Comparison of ENCODE assay signal across 8 cellular contexts in genomic region chr6:83215131-83216047, GRCh38. TPM values are rescaled to one million over a fixed set of nuclear protein-coding genes. Genes with fewer than 3 reads are reported as not detected.
DNase-seq lines count a peak whose midpoint lies in the region; ATAC-seq and TF ChIP-seq lines count a peak whose summit lies in the region.

No MANE protein-coding gene starts in this region.

- no peak overlapping the region for H2BK120ac ChIP-seq in mesenchymal stem cell (ENCODE audit: low read depth, low read length)

- no peaks in the 10 kb centered on the region for H3K79me1 ChIP-seq in mesenchymal stem cell (replicated peaks; ENCODE audit: low read length, poor library complexity, severe bottlenecking)

- H2BK12ac ChIP-seq in mesenchymal stem cell (ENCODE audit: low read length in 2 of 2), result no peak overlapping the region

- H4K91ac ChIP-seq in mesenchymal stem cell (ENCODE audit: low read length), result no peak overlapping the region

- peak; percentile 100 for ATAC-seq in GM19395 (IDR thresholded peaks at IDR 0.05; ENCODE audit: unreplicated experiment)
- peak; percentile 99 for ATAC-seq in HG03432 (IDR thresholded peaks at IDR 0.05; ENCODE audit: unreplicated experiment)

- BruUV-seq in Calu3 (replicated peaks; lab: Mats Ljungman, UMichigan), result no TSS peak

- no peak overlapping the region for H2BK15ac ChIP-seq in mesenchymal stem cell (ENCODE audit: low read depth, poor library complexity, severe bottlenecking)

- peak; percentile 65 for TF ChIP-seq CTCF in Calu3 (IDR thresholded peaks at IDR 0.05; ENCODE audit: unreplicated experiment)

- H3K27me3 Mint-ChIP-seq in Calu3 (ENCODE audit: unreplicated experiment), result no peaks in the 10 kb centered on the region
- H3K27me3 Mint-ChIP-seq in activated CD4-positive, alpha-beta T cell treated with anti-CD3 and anti-CD28 coated beads, Interleukin-2, amount 10 ng/mL, durations not matched to agents 24 days and 14 days, result peaks cover 20% of the 10 kb centered on the region

- H3K14ac ChIP-seq in mesenchymal stem cell (ENCODE audit: low read length in 2 of 2), result no peak overlapping the region

- H3K4me3 Mint-ChIP-seq in Calu3 (ENCODE audit: low read depth, unreplicated experiment), result no peak overlapping the region
- H3K4me3 Mint-ChIP-seq in activated CD4-positive, alpha-beta T cell treated with anti-CD3 and anti-CD28 coated beads, Interleukin-2, amount 10 ng/mL, durations not matched to agents 24 days and 14 days, result no peak overlapping the region

- H3K36me3 Mint-ChIP-seq in Calu3 (ENCODE audit: insufficient read depth, unreplicated experiment), result no peaks in the 10 kb centered on the region
- H3K36me3 Mint-ChIP-seq in activated CD4-positive, alpha-beta T cell treated with anti-CD3 and anti-CD28 coated beads, Interleukin-2, amount 10 ng/mL, durations not matched to agents 24 days and 14 days (ENCODE audit: low read depth), result no peaks in the 10 kb centered on the region

- no peaks in the 10 kb centered on the region for H3K9me3 Mint-ChIP-seq in Calu3 (ENCODE audit: low read depth, unreplicated experiment)
- H3K9me3 Mint-ChIP-seq in activated CD4-positive, alpha-beta T cell treated with anti-CD3 and anti-CD28 coated beads, Interleukin-2, amount 10 ng/mL, durations not matched to agents 24 days and 14 days, result no peaks in the 10 kb centered on the region

- H4K8ac ChIP-seq in mesenchymal stem cell (ENCODE audit: low read length), result no peak overlapping the region

- no peak overlapping the region for H3K18ac ChIP-seq in mesenchymal stem cell (ENCODE audit: low read depth in 1 of 2, low read length in 2 of 2)

- H3K4me2 ChIP-seq in mesenchymal stem cell (ENCODE audit: low read length, poor library complexity, severe bottlenecking), result no peak overlapping the region

- no peaks in the 10 kb centered on the region for H3K4me1 Mint-ChIP-seq in Calu3 (ENCODE audit: low read depth, unreplicated experiment)
- H3K4me1 Mint-ChIP-seq in activated CD4-positive, alpha-beta T cell treated with anti-CD3 and anti-CD28 coated beads, Interleukin-2, amount 10 ng/mL, durations not matched to agents 24 days and 14 days, result peaks cover 3% of the 10 kb centered on the region

- no peak overlapping the region for H2AFZ ChIP-seq in mesenchymal stem cell (ENCODE audit: low read depth, low read length)

- H3K9me3 ChIP-seq in mesenchymal stem cell (ENCODE audit: control insufficient read depth, low read length), result no peaks in the 10 kb centered on the region

- H3K27ac ChIP-seq in mesenchymal stem cell (ENCODE audit: low read length, poor library complexity, severe bottlenecking), result peak overlapping the region; percentile 4

- H3K36me3 ChIP-seq in mesenchymal stem cell (ENCODE audit: control insufficient read depth in 1 of 2, insufficient read depth in 2 of 2, low read depth in 1 of 2, low read length in 2 of 2), result peaks cover 0 to 21% of the 10 kb centered on the region in 2 experiments

- H3K27ac Mint-ChIP-seq in Calu3 (ENCODE audit: unreplicated experiment), result no peak overlapping the region
- H3K27ac Mint-ChIP-seq in activated CD4-positive, alpha-beta T cell treated with anti-CD3 and anti-CD28 coated beads, Interleukin-2, amount 10 ng/mL, durations not matched to agents 24 days and 14 days, result no peak overlapping the region

- H3K9ac ChIP-seq in mesenchymal stem cell (ENCODE audit: low read length), result peak overlapping the region; percentile 76

- CTCF ChIA-PET in Calu3 (lab: Charles Lee), result interaction anchor here (0.7 to 1.8 kb wide), 2 partner anchors 143 to 149 kb away, joined by 4 to 19 read pairs; partner anchors contain the start of genes DOP1A and UBE3D

- intact Hi-C loops in Calu3 (cut with micrococcal nuclease; ENCODE audit: unreplicated experiment), result loop anchor here (1.0 kb wide), 1 partner anchor 148 kb away; the partner anchor contains the start of gene DOP1A
- intact Hi-C loops in activated CD4-positive, alpha-beta T cell treated with anti-CD3 and anti-CD28 coated beads, Interleukin-2, amount 10 ng/mL, durations not matched to agents 24 days and 14 days (cut with micrococcal nuclease), result loop anchor here (1.0 to 10.0 kb wide), 4 partner anchors 23 to 963 kb away; partner anchors contain the start of genes DOP1A, PGM3 and RWDD2A

- H2AK5ac ChIP-seq in mesenchymal stem cell (ENCODE audit: low read length, severe bottlenecking), result no peak overlapping the region

- H3K4me1 ChIP-seq in mesenchymal stem cell (ENCODE audit: control insufficient read depth, insufficient read depth, low read depth, low read length), result no peaks in the 10 kb centered on the region

- 49% methylated on average over 6 of the region's 7 CpGs for WGBS in mesenchymal stem cell

- no peak overlapping the region for H3K4me3 ChIP-seq in mesenchymal stem cell (ENCODE audit: insufficient read depth in 1 of 2, low read depth in 1 of 2, low read length in 2 of 2)

- H3K23ac ChIP-seq in mesenchymal stem cell (ENCODE audit: low read length in 2 of 2), result no peak overlapping the region

- H2BK5ac ChIP-seq in mesenchymal stem cell (ENCODE audit: low read depth, low read length, poor library complexity, severe bottlenecking), result no peak overlapping the region

- H3K4ac ChIP-seq in mesenchymal stem cell (ENCODE audit: low read depth in 1 of 2, low read length in 2 of 2), result no peak overlapping the region

- H3K27me3 ChIP-seq in mesenchymal stem cell (ENCODE audit: control insufficient read depth in 1 of 2, insufficient read depth in 1 of 2, low read length in 2 of 2), result no peaks in the 10 kb centered on the region

- DNase-seq in Calu3, result peak; percentile 55
- DNase-seq in NCI-H446 treated with DMSO at 0.1 percent for 48 hours (lab: John Stamatoyannopoulos, UW), result peak; percentile 41
- DNase-seq in activated CD4-positive, alpha-beta T cell treated with anti-CD3 and anti-CD28 coated beads, Interleukin-2, amount 10 ng/mL, durations not matched to agents 24 days and 14 days, result peak; percentile 86
- peak; percentile 13 for DNase-seq in effector CD4-positive, alpha-beta T cell
- DNase-seq in mesenchymal stem cell, result peak; percentile 83
- DNase-seq in stimulated activated naive CD4-positive, alpha-beta T cell treated with Interleukin-2 at 50 U/mL for 16 hours (lab: John Stamatoyannopoulos, UW), result peak; percentile 47

RNA-seq across cellular contexts. Expression of gene RWDD2A, which starts 22.2 kb away (rescaled TPM):
- 3.2 and 4.0 TPM in 2 replicates for total RNA-seq in Calu3 (2022)
- total RNA-seq in activated CD4-positive, alpha-beta T cell treated with anti-CD3 and anti-CD28 coated beads, Interleukin-2, amount 10 ng/mL, durations not matched to agents 24 days and 14 days, result 1.1 and 1.4 TPM in 2 replicates
- polyA plus RNA-seq in mesenchymal stem cell (2013, experiment 1 of 2), result 6.0 TPM
- 6.4 TPM for polyA plus RNA-seq in mesenchymal stem cell (2013, experiment 2 of 2)

RNA-seq across cellular contexts. Expression of gene PGM3, which starts 22.3 kb away (rescaled TPM):
- 41.2 and 46.6 TPM in 2 replicates for total RNA-seq in Calu3 (2022)
- total RNA-seq in activated CD4-positive, alpha-beta T cell treated with anti-CD3 and anti-CD28 coated beads, Interleukin-2, amount 10 ng/mL, durations not matched to agents 24 days and 14 days, result 19.7 and 24.7 TPM in 2 replicates
- 45.4 TPM for polyA plus RNA-seq in mesenchymal stem cell (2013, experiment 1 of 2)
- 46.8 TPM for polyA plus RNA-seq in mesenchymal stem cell (2013, experiment 2 of 2)

Comparison
In these comparisons a context has a peak if more than half of its experiments do, and no peak if none do; other contexts are left out.
1. DNase-seq: peak in every context shown above with its lines; median percentile 86 in activated CD4-positive, alpha-beta T cell treated with anti-CD3 and anti-CD28 coated beads, Interleukin-2, amount 10 ng/mL, durations not matched to agents 24 days and 14 days; 83 in mesenchymal stem cell; 55 in Calu3; 47 in stimulated activated naive CD4-positive, alpha-beta T cell treated with Interleukin-2 at 50 U/mL for 16 hours; 41 in NCI-H446 treated with DMSO at 0.1 percent for 48 hours; 13 in effector CD4-positive, alpha-beta T cell.